12 cellular contexts compared by ENCODE assay signal in the genomic region with DNA sequence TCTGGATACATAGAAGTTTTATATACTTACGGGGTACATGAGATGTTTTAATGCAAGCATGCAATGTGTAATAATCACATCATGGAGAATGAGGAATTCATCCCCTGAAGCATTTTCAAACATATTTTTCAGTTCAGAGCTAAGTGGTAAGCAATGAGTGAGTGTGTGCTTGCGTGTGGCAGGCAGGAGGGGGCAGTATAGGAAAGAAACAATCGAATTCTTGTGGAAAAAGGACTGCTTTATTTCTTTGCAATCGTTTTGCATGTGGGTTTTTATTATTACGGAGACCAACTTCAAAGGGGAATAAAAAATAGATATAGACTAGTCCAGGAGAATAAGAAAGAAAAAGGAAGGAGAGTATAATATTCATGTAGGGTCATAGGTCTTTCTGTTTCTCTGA.
DNase-seq lines count a peak whose midpoint lies in the region; ATAC-seq, FAIRE-seq and TF ChIP-seq lines count a peak whose summit lies in the region.
"Had no signal": no experiment of that assay in that cellular context is flagged by ENCODE, and none has a peak within 500 bp of the region (broad histone marks: within the 10 kb centered on the region; RNA-seq: fewer than 3 reads in every experiment).

No MANE protein-coding gene starts in this region.

- H3K4me3 ChIP-seq in SK-N-SH (ENCODE audit: low read depth in 2 of 2, low read length in 1 of 2) (no peak overlapping the region; a peak in 1 of 4 replicates), bronchial epithelial cell (ENCODE audit: low read depth, low read length) (no peak overlapping the region), thoracic aorta (no peak overlapping the region)

- POLR2A ChIA-PET in SK-N-SH (lab: Yijun Ruan, JAX) = no interaction called here

- no peak overlapping the region for H3K4me2 ChIP-seq in SK-N-SH

- no peaks in the 10 kb centered on the region for H4K20me1 ChIP-seq in SK-N-SH (ENCODE audit: insufficient read depth)

- H3K36me3 ChIP-seq in SK-N-SH (replicated peaks in 1 of 2; ENCODE audit: control insufficient read depth in 1 of 2, insufficient read depth in 2 of 2, low read length in 1 of 2) (no peaks in the 10 kb centered on the region), bronchial epithelial cell (ENCODE audit: control insufficient read depth, insufficient read depth, low read length) (no peaks in the 10 kb centered on the region), thoracic aorta (no peaks in the 10 kb centered on the region)

- H2AFZ ChIP-seq in SK-N-SH (ENCODE audit: low read depth) = no peak overlapping the region

- peak; percentile 30 for TF ChIP-seq RAD21 in SK-N-SH (IDR thresholded peaks at IDR 0.05; ENCODE audit: low read length)

- no peaks in the 10 kb centered on the region for H3K9me3 ChIP-seq in SK-N-SH
- H3K9me3 ChIP-seq in thoracic aorta = no peaks in the 10 kb centered on the region

- no peaks in the 10 kb centered on the region for H3K79me2 ChIP-seq in SK-N-SH (ENCODE audit: insufficient read depth)

- ATAC-seq in SK-N-SH treated with all-trans-retinoic acid at 6 μM for 48 hours = no peak
- peak; percentile 29 for ATAC-seq in HG03432 (IDR thresholded peaks at IDR 0.05; ENCODE audit: unreplicated experiment)
- ATAC-seq in thoracic aorta (ENCODE audit: insufficient number of reproducible peaks, low FRiP score, low read depth) = no peak
- ATAC-seq in HG03280 (IDR thresholded peaks at IDR 0.05; ENCODE audit: unreplicated experiment) = no peak

- CTCF ChIA-PET in SK-N-SH (lab: Yijun Ruan, JAX) = interaction anchor here (0.6 to 1.7 kb wide), 10 partner anchors 10 to 98 kb away, joined by 3 to 6 read pairs (median 3); no protein-coding TSS in a partner anchor

- no peak for FAIRE-seq in bronchial epithelial cell (lab: Jason Lieb, UNC)

- H3K27ac ChIP-seq in SK-N-SH (ENCODE audit: low read depth in 2 of 2, low read length in 1 of 2) (no peak overlapping the region), thoracic aorta (no peak overlapping the region)

- H3K9me2 ChIP-seq in SK-N-SH = no peaks in the 10 kb centered on the region

- H3K4me1 ChIP-seq in SK-N-SH (ENCODE audit: control insufficient read depth in 1 of 2, insufficient read depth in 2 of 2, low read depth in 1 of 2, low read length in 1 of 2) (no peaks in the 10 kb centered on the region), thoracic aorta (ENCODE audit: control insufficient read depth in 1 of 2, low read depth in 2 of 2) (peaks cover 2 to 6% of the 10 kb centered on the region in 2 donors)

- H3K27me3 ChIP-seq in SK-N-SH (ENCODE audit: insufficient read depth) (no peaks in the 10 kb centered on the region), bronchial epithelial cell (ENCODE audit: control insufficient read depth, insufficient read depth, low read length) (no peaks in the 10 kb centered on the region), thoracic aorta (replicated peaks; ENCODE audit: insufficient read depth) (no peaks in the 10 kb centered on the region)

- WGBS in SK-N-SH (ENCODE audit: low lambda C conversion rate) = 15% methylated on average over 5 of the region's 5 CpGs

- no peak overlapping the region for H3K9ac ChIP-seq in SK-N-SH

- peak; percentile 58 for TF ChIP-seq CTCF in SK-N-SH (IDR thresholded peaks at IDR 0.05)
- peak; percentile 53 for TF ChIP-seq CTCF in bronchial epithelial cell (IDR thresholded peaks at IDR 0.05; ENCODE audit: insufficient read depth, low read length, severe bottlenecking)
- TF ChIP-seq CTCF in thoracic aorta (IDR thresholded peaks at IDR 0.05) = peak; percentile 50

- no peak for TF ChIP-seq EP300 in SK-N-SH (IDR thresholded peaks at IDR 0.05; ENCODE audit: borderline replicate concordance in 1 of 2, low read depth in 1 of 2, low read length in 1 of 2)

- no peak for DNase-seq in SK-N-SH
- DNase-seq in bronchial epithelial cell (ENCODE audit: low read depth) = peak; percentile 8
- no peak for DNase-seq in thoracic aorta (ENCODE audit: low spot score)
- DNase-seq in OCI-M2 (lab: John Stamatoyannopoulos, UW; ENCODE audit: unreplicated experiment) = no peak
- no peak for DNase-seq in SK-N-DZ (ENCODE audit: low spot score)
- DNase-seq: activated CD4-positive, alpha-beta T cell treated with anti-CD3 and anti-CD28 coated beads, Interleukin-2, amount 10 ng/mL, durations not matched to agents 24 days and 14 days; cortex of kidney; naive B cell; NCI-H1417 treated with DMSO at 0.1 percent for 48 hours had no signal

- no peaks in the 10 kb centered on the region for H3F3A ChIP-seq in SK-N-SH (replicated peaks; ENCODE audit: insufficient read depth)

TF ChIP-seq in SK-N-SH, 30 proteins besides CTCF, POLR2A, EP300 and RAD21:
- TF ChIP-seq FOXM1 (IDR thresholded peaks at IDR 0.05; ENCODE audit: low read depth) (no peak), SMC3 (IDR thresholded peaks at IDR 0.05; ENCODE audit: low read depth, low read length) (no peak), GATA2 (CRISPR knock-in tag; IDR thresholded peaks at IDR 0.05) (no peak), GABPA (IDR thresholded peaks at IDR 0.05; ENCODE audit: low read depth) (no peak), FOXJ3 (CRISPR knock-in tag; IDR thresholded peaks at IDR 0.05) (no peak), NFIC (IDR thresholded peaks at IDR 0.05; ENCODE audit: borderline replicate concordance) (no peak), ELF1 (IDR thresholded peaks at IDR 0.05) (no peak), CHD2 (IDR thresholded peaks at IDR 0.05; ENCODE audit: low read length, partially characterized antibody) (no peak)

TF ChIP-seq in SK-N-SH treated with all-trans-retinoic acid at 6 μM for 48 hours, 23 proteins besides CTCF, POLR2A, EP300 and RAD21:
- TF ChIP-seq ZNF565 (CRISPR knock-in tag; conservative IDR thresholded peaks at IDR 0.05; ENCODE audit: low read depth) (no peak), PPARA (CRISPR knock-in tag; IDR thresholded peaks at IDR 0.05; ENCODE audit: borderline replicate concordance) (no peak), ZC3H10 (CRISPR knock-in tag; IDR thresholded peaks at IDR 0.05) (no peak)
